21 cellular contexts compared by ENCODE assay signal in the genomic region with DNA sequence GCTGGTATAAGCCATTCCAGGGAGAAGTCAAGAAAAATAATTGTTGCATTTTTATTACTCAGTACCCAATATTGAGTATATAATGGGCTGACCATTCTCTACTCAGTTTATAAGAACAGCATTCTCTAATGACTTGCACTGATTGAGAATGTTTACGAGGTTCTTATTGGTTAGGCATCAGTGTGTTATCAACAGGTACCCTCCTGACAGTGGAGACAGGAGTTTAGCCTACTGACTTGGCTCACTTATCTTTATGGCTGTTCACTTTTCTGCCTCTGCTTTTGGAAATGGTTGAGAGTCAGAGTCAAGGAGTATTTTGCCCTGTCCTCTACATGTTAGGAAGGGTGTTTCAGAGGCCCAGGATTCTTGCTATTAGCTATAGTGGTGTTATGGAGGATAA.
"Had no signal": no experiment of that assay in that cellular context is flagged by ENCODE, and none has a peak within 500 bp of the region (broad histone marks: within the 10 kb centered on the region; RNA-seq: fewer than 3 reads in every experiment).

No MANE protein-coding gene starts in this region.

- H2AFZ ChIP-seq: neural progenitor cell had no signal

- H3K4me2 ChIP-seq: neural progenitor cell had no signal

- DNase-seq: left colon; left lung; lower lobe of right lung; naive thymus-derived CD8-positive, alpha-beta T cell; occipital lobe; ovary; right lobe of liver; stimulated activated CD4-positive, alpha-beta T cell treated with anti-CD3 and anti-CD28 coated beads, Interleukin-12 subunit alpha, Interleukin-12 subunit beta, amount 100 ng/mL, for 4 hours; stimulated activated CD4-positive, alpha-beta T cell treated with anti-CD3 and anti-CD28 coated beads, Interleukin-15, amount 100 ng/mL, for 24 hours; stimulated activated CD4-positive, alpha-beta T cell treated with anti-CD3 and anti-CD28 coated beads, Interleukin-2, amount 100 ng/mL, for 24 hours; stimulated activated CD4-positive, alpha-beta T cell treated with anti-CD3 and anti-CD28 coated beads, Interleukin-4, amount 100 ng/mL, for 1 hour; stimulated activated naive B cell treated with anti-CD40 and anti-IgM and Interleukin-4, amounts not matched to agents 10 μg/mL and 1 μg/mL and 100 μg/mL, for 72 hours; stimulated activated naive CD8-positive, alpha-beta T cell treated with anti-CD3 and anti-CD28 coated beads, Interleukin-15, Interleukin-2, amounts not matched to agents 100 U/mL and 50 U/mL, for 24 hours; stomach; thyroid gland; transverse colon; upper lobe of right lung had no signal

- H3K9ac ChIP-seq: neural progenitor cell had no signal

- H3K9me3 ChIP-seq: left lung, lower lobe of right lung, neutrophil, ovary, right atrium auricular region, right lobe of liver, stomach, testis, thyroid gland, transverse colon, upper lobe of right lung had no signal

- H3K27me3 ChIP-seq: left lung, neural progenitor cell, neutrophil, ovary, right atrium auricular region, right lobe of liver, stomach, testis, thyroid gland, transverse colon, upper lobe of right lung had no signal

- ATAC-seq: left colon; lower lobe of right lung; naive thymus-derived CD8-positive, alpha-beta T cell; right lobe of liver; stimulated activated naive B cell treated with anti-CD40 and anti-IgM and Interleukin-4, amounts not matched to agents 10 μg/mL and 1 μg/mL and 100 μg/mL, for 72 hours; stimulated activated naive CD8-positive, alpha-beta T cell treated with anti-CD3 and anti-CD28 coated beads, Interleukin-15, Interleukin-2, amounts not matched to agents 100 U/mL and 50 U/mL, for 24 hours; upper lobe of right lung had no signal

- H3K36me3 ChIP-seq: neural progenitor cell, ovary, right atrium auricular region had no signal

- H3K4me1 ChIP-seq: left lung, lower lobe of right lung, right atrium auricular region, right lobe of liver, stomach, testis, upper lobe of right lung had no signal

- H3K27ac ChIP-seq: left lung, lower lobe of right lung, neural progenitor cell, neutrophil, ovary, right atrium auricular region, right lobe of liver, stomach, testis, thyroid gland, transverse colon, upper lobe of right lung had no signal

- H3K4me3 ChIP-seq: left lung, lower lobe of right lung, neural progenitor cell, ovary, right atrium auricular region, right lobe of liver, stomach, testis, thyroid gland, transverse colon, upper lobe of right lung had no signal
